ENCODE assay signal across 21 cellular contexts in the genomic region with DNA sequence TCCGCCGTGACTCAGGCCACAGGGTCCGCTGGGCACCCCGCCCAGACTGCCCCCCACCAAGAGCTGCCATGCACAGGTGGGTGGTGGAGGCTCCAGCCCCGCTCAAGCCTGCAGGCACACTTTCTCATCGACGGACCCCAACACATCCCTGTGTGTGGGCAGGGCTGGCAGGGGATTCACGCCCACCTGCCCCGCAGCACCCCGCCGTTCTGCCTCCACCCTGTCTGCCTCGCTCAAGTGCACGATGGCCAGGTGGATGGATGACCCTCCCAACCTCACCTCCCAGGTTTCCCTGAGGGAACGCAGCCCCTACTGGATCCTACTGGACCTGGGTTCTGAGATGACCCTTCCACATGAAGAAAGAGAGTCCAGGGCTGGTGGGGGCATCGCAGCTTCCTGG. TPM values are rescaled to one million over a fixed set of nuclear protein-coding genes. Genes with fewer than 3 reads are reported as not detected.
A peak's percentile ranks its signal among the peaks of the same experiment; 100 is the strongest.
DNase-seq lines count a peak whose midpoint lies in the region; ATAC-seq, FAIRE-seq and TF ChIP-seq lines count a peak whose summit lies in the region.
"Had no signal": no experiment of that assay in that cellular context is flagged by ENCODE, and none has a peak within 500 bp of the region (broad histone marks: within the 10 kb centered on the region; RNA-seq: fewer than 3 reads in every experiment).

No MANE protein-coding gene starts in this region.

- peak overlapping the region; percentile 27; the same call in 1 of the 2 replicates for H2AFZ ChIP-seq in H1 (ENCODE audit: low read length)

- DNase-seq in right cardiac atrium: peak in 2 of 3 donors; percentile 41 to 52
- DNase-seq in right atrium auricular region (ENCODE audit: low spot score): no peak
- no peak for DNase-seq in H1 (ENCODE audit: low read depth in 1 of 2, low spot score in 2 of 2)
- DNase-seq in posterior vena cava (ENCODE audit: low spot score): peak; percentile 54
- no peak for DNase-seq in AG08396 (ENCODE audit: low spot score)
- DNase-seq in activated T-cell treated with anti-CD3 and anti-CD28 coated beads, Interleukin-2, amount 50 U/mL, for 4 hours: no peak
- DNase-seq: CD4-positive, CD25-positive, alpha-beta regulatory T cell; GOT3; Karpas-422; MV-4-11; NCI-H1105 treated with DMSO at 0.1 percent for 48 hours; NCI-H2029 treated with DMSO at 0.1 percent for 48 hours; NCI-H226; NCI-H510A treated with DMSO at 0.1 percent for 48 hours; NCI-H748 treated with DMSO at 0.1 percent for 48 hours had no signal

- no peak overlapping the region for H3K56ac ChIP-seq in H1 (replicated peaks; ENCODE audit: insufficient read length, low read depth, low read length)

- no peak for TF ChIP-seq CTCF in right atrium auricular region (IDR thresholded peaks at IDR 0.05)
- no peak for TF ChIP-seq CTCF in H1 (IDR thresholded peaks at IDR 0.05; ENCODE audit: control extremely low read depth in 1 of 3, insufficient read depth in 1 of 3, low read depth in 1 of 3, low read length in 3 of 3)

- H4K5ac ChIP-seq in H1 (ENCODE audit: insufficient read length, low read depth, low read length): no peak overlapping the region

- no peak overlapping the region for H2BK20ac ChIP-seq in H1 (ENCODE audit: low read length)

- intact Hi-C loops in right cardiac atrium (cut with DNase I): no loop called here
- intact Hi-C loops in posterior vena cava (cut with DNase I): no loop called here

- H3K79me1 ChIP-seq in H1 (ENCODE audit: low read depth, low read length): no peaks in the 10 kb centered on the region

- peaks cover 6% of the 10 kb centered on the region; the same call in 1 of the 2 replicates for H3K23me2 ChIP-seq in H1 (ENCODE audit: low read depth, low read length)

- no peak overlapping the region for H2BK120ac ChIP-seq in H1 (replicated peaks; ENCODE audit: low read depth, low read length)

- H3K27me3 ChIP-seq in right cardiac atrium (ENCODE audit: control insufficient read depth, insufficient read depth): no peaks in the 10 kb centered on the region
- no peaks in the 10 kb centered on the region for H3K27me3 ChIP-seq in right atrium auricular region
- H3K27me3 ChIP-seq in H1 (replicated peaks in 1 of 4; ENCODE audit: control insufficient read depth in 3 of 4, extremely low read depth in 1 of 4, insufficient read depth in 3 of 4, low read length in 3 of 4): no peaks in the 10 kb centered on the region; a peak in 1 of 7 replicates

- peaks cover 6% of the 10 kb centered on the region for H3K27me3 Mint-ChIP-seq in activated T-cell treated with anti-CD3 and anti-CD28 coated beads, Interleukin-2, amount 50 U/mL, for 4 hours (ENCODE audit: low read depth)

- no peak overlapping the region for H3K23ac ChIP-seq in H1 (ENCODE audit: insufficient read length)

- CTCF ChIA-PET in H1 (lab: Charles Lee; ENCODE audit: partially characterized antibody): interaction anchor here (0.7 to 1.2 kb wide), 3 partner anchors 9 to 199 kb away, joined by 3 read pairs; no protein-coding TSS in a partner anchor

- no peak overlapping the region; the same call in 1 of the 2 replicates for H3K18ac ChIP-seq in H1 (ENCODE audit: extremely low read depth, low read length)

- no peak overlapping the region for H3K4ac ChIP-seq in H1 (replicated peaks; ENCODE audit: insufficient read length, low read depth, low read length)

- no peak for FAIRE-seq in H1 (lab: Jason Lieb, UNC)
- FAIRE-seq: GM19239 had no signal

- ATAC-seq in right cardiac atrium (no peak), HG03571 (IDR thresholded peaks at IDR 0.05; ENCODE audit: unreplicated experiment) (no peak)
- ATAC-seq in activated T-cell treated with anti-CD3 and anti-CD28 coated beads, Interleukin-2, amount 50 U/mL, for 4 hours: no peak

- H3K9me3 Mint-ChIP-seq in activated T-cell treated with anti-CD3 and anti-CD28 coated beads, Interleukin-2, amount 50 U/mL, for 4 hours: no peaks in the 10 kb centered on the region

- H2AK5ac ChIP-seq in H1 (ENCODE audit: low read depth, low read length): no peak overlapping the region

- H4K91ac ChIP-seq in H1 (replicated peaks; ENCODE audit: insufficient read length, low read length): peak overlapping the region; percentile 66

- no peak for TF ChIP-seq EP300 in H1 (IDR thresholded peaks at IDR 0.05; ENCODE audit: borderline replicate concordance in 1 of 2, low read depth in 2 of 2, low read length in 2 of 2)

- H4K20me1 ChIP-seq in H1 (replicated peaks in 1 of 2; ENCODE audit: control insufficient read depth in 1 of 2, insufficient read depth in 2 of 2, low read length in 2 of 2): peaks cover 0 to 4% of the 10 kb centered on the region in 2 experiments

- no peaks in the 10 kb centered on the region for H3K79me2 ChIP-seq in H1 (ENCODE audit: control insufficient read depth in 1 of 2, insufficient read depth in 2 of 2, low read length in 2 of 2)

- H3K36me3 Mint-ChIP-seq in activated T-cell treated with anti-CD3 and anti-CD28 coated beads, Interleukin-2, amount 50 U/mL, for 4 hours (ENCODE audit: insufficient read depth): no peaks in the 10 kb centered on the region
- H3K36me3 Mint-ChIP-seq: CD4-positive, CD25-positive, alpha-beta regulatory T cell had no signal

- H3K4me3 Mint-ChIP-seq in activated T-cell treated with anti-CD3 and anti-CD28 coated beads, Interleukin-2, amount 50 U/mL, for 4 hours: no peak overlapping the region
- H3K4me3 Mint-ChIP-seq: B cell; CD4-positive, CD25-positive, alpha-beta regulatory T cell had no signal

- H3K4me1 ChIP-seq in right cardiac atrium (ENCODE audit: control insufficient read depth, insufficient read depth, low read length) (peaks cover 10% of the 10 kb centered on the region), right atrium auricular region (peaks cover 0 to 33% of the 10 kb centered on the region in 2 donors), H1 (replicated peaks in 1 of 4; ENCODE audit: control insufficient read depth in 3 of 4, insufficient read depth in 4 of 4, low read length in 3 of 4) (peaks cover 0 to 8% (median 3%) of the 10 kb centered on the region in 4 experiments; a peak in 3 of 7 replicates)

- H3K36me3 ChIP-seq in right atrium auricular region (no peaks in the 10 kb centered on the region), H1 (ENCODE audit: control insufficient read depth in 2 of 4, insufficient read depth in 4 of 4, low read length in 3 of 4) (no peaks in the 10 kb centered on the region)

- H3K4me3 ChIP-seq in right cardiac atrium (ENCODE audit: low read length): no peak overlapping the region
- no peak overlapping the region for H3K4me3 ChIP-seq in right atrium auricular region
- no peak overlapping the region for H3K4me3 ChIP-seq in H1 (ENCODE audit: extremely low read depth in 1 of 4, insufficient read depth in 2 of 4, low read depth in 3 of 4, low read length in 4 of 4)

- no peaks in the 10 kb centered on the region for H3K4me1 Mint-ChIP-seq in activated T-cell treated with anti-CD3 and anti-CD28 coated beads, Interleukin-2, amount 50 U/mL, for 4 hours (ENCODE audit: low read depth)
- H3K4me1 Mint-ChIP-seq: B cell; CD4-positive, CD25-positive, alpha-beta regulatory T cell had no signal

- POLR2A ChIA-PET in H1 (lab: Charles Lee; ENCODE audit: partially characterized antibody): no interaction called here

- H4K8ac ChIP-seq in H1 (ENCODE audit: extremely low read depth, insufficient read depth, low read length): no peak overlapping the region; the same call in 1 of the 2 replicates

- TF ChIP-seq POLR2A in H1 (IDR thresholded peaks at IDR 0.05; ENCODE audit: control extremely low read depth in 1 of 2, low read depth in 2 of 2, low read length in 2 of 2): no peak

- H3K27ac ChIP-seq in right cardiac atrium (ENCODE audit: low read length) (no peak overlapping the region), right atrium auricular region (no peak overlapping the region), H1 (ENCODE audit: low read depth, low read length) (no peak overlapping the region)
- H3K27ac ChIP-seq: RWPE1 had no signal

- H3K9ac ChIP-seq in H1 (replicated peaks in 1 of 4; ENCODE audit: extremely low read depth in 1 of 4, low read depth in 3 of 4, low read length in 3 of 4): no peak overlapping the region

- 91% methylated on average over 15 of the region's 15 CpGs for WGBS in right cardiac atrium
- 89% methylated on average over 7 of the region's 15 CpGs; no CpG with 5 or more reads in 1 of the 2 experiments for whole genome bisulfite sequencing in H1 (ENCODE audit: extremely low coverage in 1 of 2, insufficient coverage in 1 of 2, insufficient read length in 1 of 2, insufficient replicate concordance in 2 of 2, low coverage in 1 of 2, low lambda C conversion rate in 2 of 2, missing lambda C conversion rate in 1 of 2), 2 experiments

- H3K9me3 ChIP-seq in right cardiac atrium (ENCODE audit: control insufficient read depth, low read length) (no peaks in the 10 kb centered on the region), right atrium auricular region (no peaks in the 10 kb centered on the region), H1 (ENCODE audit: insufficient read depth in 2 of 2, low read depth in 1 of 2, low read length in 1 of 2) (no peaks in the 10 kb centered on the region)

- no peak overlapping the region for H3K4me2 ChIP-seq in H1 (ENCODE audit: insufficient read depth in 1 of 2, low read depth in 2 of 2, low read length in 2 of 2)

- H3K14ac ChIP-seq in H1 (ENCODE audit: insufficient read length): no peak overlapping the region

- peak overlapping the region; percentile 80; the same call in 1 of the 2 replicates for H2BK12ac ChIP-seq in H1 (ENCODE audit: low read depth, low read length)

- H2BK5ac ChIP-seq in H1 (ENCODE audit: low read depth, low read length): no peak overlapping the region

- TF ChIP-seq RAD21 in H1 (IDR thresholded peaks at IDR 0.05 in 1 of 2, conservative IDR thresholded peaks at IDR 0.05 in 1 of 2; ENCODE audit: low read depth in 2 of 2, low read length in 2 of 2): no peak

- H2BK15ac ChIP-seq in H1 (ENCODE audit: low read length): no peak overlapping the region

TF ChIP-seq in H1, 55 proteins besides CTCF, POLR2A, EP300 and RAD21 (continues in another document):
- TF ChIP-seq SIX5 (IDR thresholded peaks at IDR 0.05; ENCODE audit: low read depth, low read length): no peak
- TF ChIP-seq POLR2AphosphoS5 (IDR thresholded peaks at IDR 0.05; ENCODE audit: low read depth, low read length): no peak
- TF ChIP-seq SP1 (IDR thresholded peaks at IDR 0.05; ENCODE audit: low read depth, low read length): no peak

RNA-seq across cellular contexts. Expression of a gene that starts 26.1 kb away (rescaled TPM):
- total RNA-seq in right cardiac atrium: 1 to 10 TPM; 1.4 to 6.0 (median 3.0) TPM
- polyA plus RNA-seq in right cardiac atrium: 1.7 TPM
- 1 to 10 TPM in 1 of 2 donors, under 1 TPM in 1; 0.63 to 2.1 TPM for total RNA-seq in right atrium auricular region
- total RNA-seq in H1 (2021; fragmentation: NEBNext Ultra II Directional; extraction: Animal tissue kit (Norgen Biotek cat#: 25700)): not detected in 2 replicates
- not detected in 2 replicates for polyA plus RNA-seq in H1 (2011; rRNA removed)
- not detected for polyA plus RNA-seq in H1 (2011; cell fraction: cytosol; rRNA removed)
- not detected for polyA plus RNA-seq in H1 (2011; cell fraction: nucleus; rRNA removed)
- not detected in 4 replicates for polyA plus RNA-seq in H1 (2012, experiment 1 of 2)
- not detected for polyA plus RNA-seq in H1 (2012, experiment 2 of 2)
- polyA plus RNA-seq in H1 (2013, experiment 1 of 2): not detected
- not detected for polyA plus RNA-seq in H1 (2013, experiment 2 of 2)
- not detected in 2 replicates for polyA minus RNA-seq in H1 (2011; rRNA and poly(A)+ RNA removed)
- not detected for polyA minus RNA-seq in H1 (2011; cell fraction: cytosol; rRNA and poly(A)+ RNA removed)
- not detected for polyA minus RNA-seq in H1 (2011; cell fraction: nucleus; rRNA and poly(A)+ RNA removed)
- 10 to 100 TPM in 1 of 2 donors, 1 to 10 TPM in 1; 7.1 to 16.5 TPM for total RNA-seq in posterior vena cava
- not detected for total RNA-seq in activated T-cell treated with anti-CD3 and anti-CD28 coated beads, Interleukin-2, amount 50 U/mL, for 4 hours
- total RNA-seq: A172; CD4-positive, CD25-positive, alpha-beta regulatory T cell; M059J had no signal

Comparison
In these comparisons a context has a peak if more than half of its experiments do, and no peak if none do; other contexts are left out.
1. DNase-seq: peak in right cardiac atrium (2 of 3) and posterior vena cava (single experiment); none in right atrium auricular region (single experiment), H1 (0 of 2), AG08396 (single experiment) and activated T-cell treated with anti-CD3 and anti-CD28 coated beads, Interleukin-2, amount 50 U/mL, for 4 hours (single experiment).